27 cellular contexts compared by ENCODE assay signal in genomic region chr9:8686502-8686901, GRCh38.
"Had no signal": no experiment of that assay in that cellular context is flagged by ENCODE, and none has a peak within 500 bp of the region (broad histone marks: within the 10 kb centered on the region; RNA-seq: fewer than 3 reads in every experiment).

No MANE protein-coding gene starts in this region.

- H3K36me3 ChIP-seq: gastroesophageal sphincter, heart right ventricle, lower lobe of right lung, stomach, vagina, WERI-Rb-1 had no signal

- H3K4me1 ChIP-seq: body of pancreas, gastroesophageal sphincter, heart right ventricle, lower lobe of right lung, stomach, vagina had no signal

- H3K4me3 ChIP-seq: body of pancreas, gastroesophageal sphincter, heart right ventricle, lower lobe of right lung, smooth muscle cell, stomach, vagina had no signal

- H3K27ac ChIP-seq: body of pancreas, gastroesophageal sphincter, lower lobe of right lung, stomach, vagina, WERI-Rb-1 had no signal

- H3K36me3 Mint-ChIP-seq: activated CD8-positive, alpha-beta memory T cell treated with anti-CD3 and anti-CD28 coated beads, Interleukin-2, amount 10 ng/mL, durations not matched to agents 7 days and 5 days; activated naive CD4-positive, alpha-beta T cell treated with anti-CD3 and anti-CD28 coated beads, Interleukin-2, amount 50 U/mL, for 24 hours; naive thymus-derived CD4-positive, alpha-beta T cell; stimulated activated memory B cell treated with anti-CD40 and anti-IgM and Interleukin-4, amounts not matched to agents 10 μg/mL and 1 μg/mL and 100 μg/mL, for 72 hours had no signal

- H3K4me3 Mint-ChIP-seq: activated CD4-positive, alpha-beta T cell treated with anti-CD3 and anti-CD28 coated beads, Interleukin-2, amount 10 ng/mL, durations not matched to agents 7 days and 5 days; activated CD8-positive, alpha-beta memory T cell treated with anti-CD3 and anti-CD28 coated beads, Interleukin-2, amount 10 ng/mL, durations not matched to agents 7 days and 5 days; activated CD8-positive, alpha-beta T cell treated with anti-CD3 and anti-CD28 coated beads for 36 hours; activated naive CD4-positive, alpha-beta T cell treated with anti-CD3 and anti-CD28 coated beads, Interleukin-2, amount 50 U/mL, for 24 hours; naive thymus-derived CD4-positive, alpha-beta T cell; neural crest cell; stimulated activated memory B cell treated with anti-CD40 and anti-IgM and Interleukin-4, amounts not matched to agents 10 μg/mL and 1 μg/mL and 100 μg/mL, for 72 hours; type B pancreatic cell had no signal

- H3K4me1 Mint-ChIP-seq: activated CD4-positive, alpha-beta T cell treated with anti-CD3 and anti-CD28 coated beads, Interleukin-2, amount 10 ng/mL, durations not matched to agents 7 days and 5 days; activated CD8-positive, alpha-beta memory T cell treated with anti-CD3 and anti-CD28 coated beads, Interleukin-2, amount 10 ng/mL, durations not matched to agents 7 days and 5 days; activated naive CD4-positive, alpha-beta T cell treated with anti-CD3 and anti-CD28 coated beads, Interleukin-2, amount 50 U/mL, for 24 hours; naive thymus-derived CD4-positive, alpha-beta T cell; stimulated activated memory B cell treated with anti-CD40 and anti-IgM and Interleukin-4, amounts not matched to agents 10 μg/mL and 1 μg/mL and 100 μg/mL, for 72 hours had no signal

- H3K27me3 ChIP-seq: body of pancreas, gastroesophageal sphincter, heart right ventricle, stomach, vagina had no signal

- H3K27me3 Mint-ChIP-seq: activated CD4-positive, alpha-beta T cell treated with anti-CD3 and anti-CD28 coated beads, Interleukin-2, amount 10 ng/mL, durations not matched to agents 7 days and 5 days; activated CD8-positive, alpha-beta T cell treated with anti-CD3 and anti-CD28 coated beads for 36 hours; activated naive CD4-positive, alpha-beta T cell treated with anti-CD3 and anti-CD28 coated beads, Interleukin-2, amount 50 U/mL, for 24 hours; stimulated activated memory B cell treated with anti-CD40 and anti-IgM and Interleukin-4, amounts not matched to agents 10 μg/mL and 1 μg/mL and 100 μg/mL, for 72 hours; type B pancreatic cell had no signal

- DNase-seq: activated CD4-positive, alpha-beta T cell treated with anti-CD3 and anti-CD28 coated beads, Interleukin-2, amount 10 ng/mL, durations not matched to agents 7 days and 5 days; activated CD4-positive, CD25-positive, alpha-beta regulatory T cell treated with anti-CD3 and anti-CD28 coated beads, Interleukin-2, amount 50 U/mL, for 72 hours; activated CD8-positive, alpha-beta memory T cell treated with anti-CD3 and anti-CD28 coated beads, Interleukin-2, amount 10 ng/mL, durations not matched to agents 7 days and 5 days; activated CD8-positive, alpha-beta T cell treated with anti-CD3 and anti-CD28 coated beads for 36 hours; activated gamma-delta T cell treated with Interleukin-2 at 50 U/mL for 16 hours; anterior cingulate cortex; body of pancreas; central memory CD4-positive, alpha-beta T cell; dermis blood vessel endothelial cell; effector CD8-positive, alpha-beta T cell; erythroblast; heart right ventricle; islet precursor cell; left colon; lower lobe of right lung; naive thymus-derived CD4-positive, alpha-beta T cell; occipital lobe; stimulated activated CD4-positive, alpha-beta T cell treated with anti-CD3 and anti-CD28 coated beads, Interleukin-15, amount 100 ng/mL, for 24 hours; stomach; WERI-Rb-1 had no signal

- H3K9me3 Mint-ChIP-seq: activated CD4-positive, alpha-beta T cell treated with anti-CD3 and anti-CD28 coated beads, Interleukin-2, amount 10 ng/mL, durations not matched to agents 7 days and 5 days; activated CD8-positive, alpha-beta T cell treated with anti-CD3 and anti-CD28 coated beads for 36 hours; activated naive CD4-positive, alpha-beta T cell treated with anti-CD3 and anti-CD28 coated beads, Interleukin-2, amount 50 U/mL, for 24 hours; stimulated activated memory B cell treated with anti-CD40 and anti-IgM and Interleukin-4, amounts not matched to agents 10 μg/mL and 1 μg/mL and 100 μg/mL, for 72 hours; type B pancreatic cell had no signal

- H3K9me3 ChIP-seq: body of pancreas, gastroesophageal sphincter, lower lobe of right lung, stomach, vagina had no signal

- H3K27ac Mint-ChIP-seq: activated CD4-positive, alpha-beta T cell treated with anti-CD3 and anti-CD28 coated beads, Interleukin-2, amount 10 ng/mL, durations not matched to agents 7 days and 5 days; activated CD8-positive, alpha-beta memory T cell treated with anti-CD3 and anti-CD28 coated beads, Interleukin-2, amount 10 ng/mL, durations not matched to agents 7 days and 5 days; activated CD8-positive, alpha-beta T cell treated with anti-CD3 and anti-CD28 coated beads for 36 hours; activated naive CD4-positive, alpha-beta T cell treated with anti-CD3 and anti-CD28 coated beads, Interleukin-2, amount 50 U/mL, for 24 hours; naive thymus-derived CD4-positive, alpha-beta T cell; stimulated activated memory B cell treated with anti-CD40 and anti-IgM and Interleukin-4, amounts not matched to agents 10 μg/mL and 1 μg/mL and 100 μg/mL, for 72 hours; type B pancreatic cell had no signal
